In genomic region chr12:15819644-15820437, GRCh38 we compare ENCODE assay signal across 1 cellular context.
TF ChIP-seq lines count a peak whose summit lies in the region.

No MANE protein-coding gene starts in this region.

TF ChIP-seq in HepG2, 621 proteins besides CTCF, POLR2A, EP300 and RAD21 (continued from another document and continues in another):
- TF ChIP-seq ZBTB40 (IDR thresholded peaks at IDR 0.05) (no peak; the same call in 1 of the 2 replicates), ZBTB40 (CRISPR knock-in tag; IDR thresholded peaks at IDR 0.05) (peak; percentile 40; the same call in 1 of the 2 replicates), NONO (IDR thresholded peaks at IDR 0.05) (no peak), NONO (CRISPR knock-in tag; conservative IDR thresholded peaks at IDR 0.05) (no peak), ZNF296 (CRISPR knock-in tag; conservative IDR thresholded peaks at IDR 0.05) (no peak), MIER3 (CRISPR knock-in tag; IDR thresholded peaks at IDR 0.05; ENCODE audit: borderline replicate concordance) (peak; percentile 67; the same call in 1 of the 2 replicates), AGO2 (optimal IDR thresholded peaks at IDR 0.05; ENCODE audit: low read depth, low read length) (no peak), ZSCAN30 (CRISPR knock-in tag; IDR thresholded peaks at IDR 0.05) (no peak), PHF20 (CRISPR knock-in tag; IDR thresholded peaks at IDR 0.05) (no peak), ATM (IDR thresholded peaks at IDR 0.05; ENCODE audit: borderline replicate concordance) (no peak), ZNF780A (CRISPR knock-in tag; IDR thresholded peaks at IDR 0.05) (no peak), CBX2 (IDR thresholded peaks at IDR 0.05; ENCODE audit: low read depth, low read length) (no peak), CBX2 (CRISPR knock-in tag; IDR thresholded peaks at IDR 0.05; ENCODE audit: low read depth) (no peak), ZMYM3 (CRISPR knock-in tag; IDR thresholded peaks at IDR 0.05) (no peak), STAG1 (CRISPR knock-in tag; IDR thresholded peaks at IDR 0.05) (no peak), ZBTB46 (CRISPR knock-in tag; IDR thresholded peaks at IDR 0.05; ENCODE audit: borderline replicate concordance) (no peak), POLR2G (IDR thresholded peaks at IDR 0.05; ENCODE audit: low read depth, low read length) (no peak), CEBPG (CRISPR knock-in tag; IDR thresholded peaks at IDR 0.05) (0 out of 2 replicates have a peak, but pooled peaks have one; percentile 33), ATF6 (CRISPR knock-in tag; conservative IDR thresholded peaks at IDR 0.05) (no peak), DR1 (CRISPR knock-in tag; IDR thresholded peaks at IDR 0.05) (no peak), PHF5A (CRISPR knock-in tag; IDR thresholded peaks at IDR 0.05; ENCODE audit: low read depth, unreplicated experiment) (no peak), RFX3 (CRISPR knock-in tag; IDR thresholded peaks at IDR 0.05) (no peak), XRCC5 (optimal IDR thresholded peaks at IDR 0.05; ENCODE audit: low read length) (no peak), ZNF354B (CRISPR knock-in tag; IDR thresholded peaks at IDR 0.05) (no peak), RARA (CRISPR knock-in tag; IDR thresholded peaks at IDR 0.05) (peak; percentile 70; the same call in 1 of the 2 replicates), MNT (IDR thresholded peaks at IDR 0.05) (no peak), HNF4A (CRISPR knock-in tag; IDR thresholded peaks at IDR 0.05) (peak; percentile 39; the same call in 1 of the 2 replicates), NR2F2 (IDR thresholded peaks at IDR 0.05; ENCODE audit: borderline replicate concordance, low read depth) (peak; percentile 98), FOXK1 (CRISPR knock-in tag; IDR thresholded peaks at IDR 0.05; ENCODE audit: borderline replicate concordance, low read depth) (0 out of 2 replicates have a peak, but pooled peaks have one; percentile 22)
- TF ChIP-seq, protein P1, sequence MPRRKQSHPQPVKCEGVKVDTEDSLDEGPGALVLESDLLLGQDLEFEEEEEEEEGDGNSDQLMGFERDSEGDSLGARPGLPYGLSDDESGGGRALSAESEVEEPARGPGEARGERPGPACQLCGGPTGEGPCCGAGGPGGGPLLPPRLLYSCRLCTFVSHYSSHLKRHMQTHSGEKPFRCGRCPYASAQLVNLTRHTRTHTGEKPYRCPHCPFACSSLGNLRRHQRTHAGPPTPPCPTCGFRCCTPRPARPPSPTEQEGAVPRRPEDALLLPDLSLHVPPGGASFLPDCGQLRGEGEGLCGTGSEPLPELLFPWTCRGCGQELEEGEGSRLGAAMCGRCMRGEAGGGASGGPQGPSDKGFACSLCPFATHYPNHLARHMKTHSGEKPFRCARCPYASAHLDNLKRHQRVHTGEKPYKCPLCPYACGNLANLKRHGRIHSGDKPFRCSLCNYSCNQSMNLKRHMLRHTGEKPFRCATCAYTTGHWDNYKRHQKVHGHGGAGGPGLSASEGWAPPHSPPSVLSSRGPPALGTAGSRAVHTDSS (CRISPR knock-in tag; conservative IDR thresholded peaks at IDR 0.05) = no peak
- TF ChIP-seq, protein P2, sequence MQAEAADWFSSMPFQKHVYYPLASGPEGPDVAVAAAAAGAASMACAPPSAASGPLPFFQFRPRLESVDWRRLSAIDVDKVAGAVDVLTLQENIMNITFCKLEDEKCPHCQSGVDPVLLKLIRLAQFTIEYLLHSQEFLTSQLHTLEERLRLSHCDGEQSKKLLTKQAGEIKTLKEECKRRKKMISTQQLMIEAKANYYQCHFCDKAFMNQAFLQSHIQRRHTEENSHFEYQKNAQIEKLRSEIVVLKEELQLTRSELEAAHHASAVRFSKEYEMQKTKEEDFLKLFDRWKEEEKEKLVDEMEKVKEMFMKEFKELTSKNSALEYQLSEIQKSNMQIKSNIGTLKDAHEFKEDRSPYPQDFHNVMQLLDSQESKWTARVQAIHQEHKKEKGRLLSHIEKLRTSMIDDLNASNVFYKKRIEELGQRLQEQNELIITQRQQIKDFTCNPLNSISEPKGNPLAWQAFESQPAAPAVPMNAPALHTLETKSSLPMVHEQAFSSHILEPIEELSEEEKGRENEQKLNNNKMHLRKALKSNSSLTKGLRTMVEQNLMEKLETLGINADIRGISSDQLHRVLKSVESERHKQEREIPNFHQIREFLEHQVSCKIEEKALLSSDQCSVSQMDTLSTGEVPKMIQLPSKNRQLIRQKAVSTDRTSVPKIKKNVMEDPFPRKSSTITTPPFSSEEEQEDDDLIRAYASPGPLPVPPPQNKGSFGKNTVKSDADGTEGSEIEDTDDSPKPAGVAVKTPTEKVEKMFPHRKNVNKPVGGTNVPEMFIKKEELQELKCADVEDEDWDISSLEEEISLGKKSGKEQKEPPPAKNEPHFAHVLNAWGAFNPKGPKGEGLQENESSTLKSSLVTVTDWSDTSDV (CRISPR knock-in tag; IDR thresholded peaks at IDR 0.05) = no peak
- TF ChIP-seq, protein P3, sequence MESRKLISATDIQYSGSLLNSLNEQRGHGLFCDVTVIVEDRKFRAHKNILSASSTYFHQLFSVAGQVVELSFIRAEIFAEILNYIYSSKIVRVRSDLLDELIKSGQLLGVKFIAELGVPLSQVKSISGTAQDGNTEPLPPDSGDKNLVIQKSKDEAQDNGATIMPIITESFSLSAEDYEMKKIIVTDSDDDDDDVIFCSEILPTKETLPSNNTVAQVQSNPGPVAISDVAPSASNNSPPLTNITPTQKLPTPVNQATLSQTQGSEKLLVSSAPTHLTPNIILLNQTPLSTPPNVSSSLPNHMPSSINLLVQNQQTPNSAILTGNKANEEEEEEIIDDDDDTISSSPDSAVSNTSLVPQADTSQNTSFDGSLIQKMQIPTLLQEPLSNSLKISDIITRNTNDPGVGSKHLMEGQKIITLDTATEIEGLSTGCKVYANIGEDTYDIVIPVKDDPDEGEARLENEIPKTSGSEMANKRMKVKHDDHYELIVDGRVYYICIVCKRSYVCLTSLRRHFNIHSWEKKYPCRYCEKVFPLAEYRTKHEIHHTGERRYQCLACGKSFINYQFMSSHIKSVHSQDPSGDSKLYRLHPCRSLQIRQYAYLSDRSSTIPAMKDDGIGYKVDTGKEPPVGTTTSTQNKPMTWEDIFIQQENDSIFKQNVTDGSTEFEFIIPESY (CRISPR knock-in tag; IDR thresholded peaks at IDR 0.05) = no peak
- TF ChIP-seq, protein P4, sequence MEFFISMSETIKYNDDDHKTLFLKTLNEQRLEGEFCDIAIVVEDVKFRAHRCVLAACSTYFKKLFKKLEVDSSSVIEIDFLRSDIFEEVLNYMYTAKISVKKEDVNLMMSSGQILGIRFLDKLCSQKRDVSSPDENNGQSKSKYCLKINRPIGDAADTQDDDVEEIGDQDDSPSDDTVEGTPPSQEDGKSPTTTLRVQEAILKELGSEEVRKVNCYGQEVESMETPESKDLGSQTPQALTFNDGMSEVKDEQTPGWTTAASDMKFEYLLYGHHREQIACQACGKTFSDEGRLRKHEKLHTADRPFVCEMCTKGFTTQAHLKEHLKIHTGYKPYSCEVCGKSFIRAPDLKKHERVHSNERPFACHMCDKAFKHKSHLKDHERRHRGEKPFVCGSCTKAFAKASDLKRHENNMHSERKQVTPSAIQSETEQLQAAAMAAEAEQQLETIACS (CRISPR knock-in tag; IDR thresholded peaks at IDR 0.05) = no peak
